31 cellular contexts compared by ENCODE assay signal in the genomic region with DNA sequence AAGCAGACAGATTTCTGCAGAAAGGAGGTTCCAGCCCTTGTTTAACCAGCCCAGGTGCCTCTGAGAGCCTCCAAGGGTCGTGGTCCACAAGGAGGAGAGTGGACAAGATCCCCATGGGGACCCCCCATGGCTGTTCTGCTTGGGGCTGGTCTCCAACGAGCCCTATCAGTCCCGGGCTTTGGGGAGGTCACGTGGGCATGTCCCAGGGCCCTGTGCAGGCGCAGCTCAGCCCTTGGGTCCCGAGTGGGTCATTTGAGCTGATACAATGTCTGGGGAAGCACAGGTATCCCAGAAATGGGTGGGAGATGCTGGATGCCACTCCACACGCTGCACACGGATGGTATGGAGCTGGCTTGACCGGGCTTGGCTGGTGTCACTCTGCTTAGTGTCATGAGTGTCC. TPM values are rescaled to one million over a fixed set of nuclear protein-coding genes. Genes with fewer than 3 reads are reported as not detected.
"Had no signal": no experiment of that assay in that cellular context is flagged by ENCODE, and none has a peak within 500 bp of the region (broad histone marks: within the 10 kb centered on the region; RNA-seq: fewer than 3 reads in every experiment).

No MANE protein-coding gene starts in this region.

- ATAC-seq: activated CD4-positive, CD25-positive, alpha-beta regulatory T cell treated with anti-CD3 and anti-CD28 coated beads, Interleukin-2, amount 50 U/mL, for 24 hours; activated CD8-positive, alpha-beta memory T cell treated with anti-CD3 and anti-CD28 coated beads, Interleukin-2, amount 10 ng/mL, durations not matched to agents 7 days and 5 days; activated CD8-positive, alpha-beta T cell treated with anti-CD3 and anti-CD28 coated beads, Interleukin-2, amount 10 ng/mL, durations not matched to agents 7 days and 5 days; activated naive CD4-positive, alpha-beta T cell treated with anti-CD3 and anti-CD28 coated beads, Interleukin-2, amount 50 U/mL, for 72 hours; gastroesophageal sphincter had no signal

- H3K36me3 ChIP-seq: ascending aorta, breast epithelium, cardiac muscle cell, colonic mucosa, esophagus squamous epithelium, gastroesophageal sphincter had no signal

- H3K9me3 ChIP-seq: ascending aorta, colonic mucosa had no signal

- H3K27me3 ChIP-seq: ascending aorta, cardiac muscle cell, colonic mucosa had no signal

- H3K27ac ChIP-seq: ascending aorta, breast epithelium, cardiac muscle cell, colonic mucosa, epithelial cell of prostate, esophagus squamous epithelium, gastroesophageal sphincter, VCaP had no signal

- FAIRE-seq: endometrium, endothelial cell of umbilical vein had no signal

- DNase-seq: activated B cell treated with CpG ODN at 0.5 μM for 24 hours; activated CD4-positive, alpha-beta memory T cell treated with anti-CD3 and anti-CD28 coated beads for 36 hours; activated CD4-positive, alpha-beta T cell treated with anti-CD3 and anti-CD28 coated beads, Interleukin-2, amount 10 ng/mL, durations not matched to agents 24 days and 14 days; activated CD8-positive, alpha-beta memory T cell treated with anti-CD3 and anti-CD28 coated beads, Interleukin-2, amount 10 ng/mL, durations not matched to agents 7 days and 5 days; activated CD8-positive, alpha-beta memory T cell treated with anti-CD3 and anti-CD28 coated beads, Interleukin-2, amount 50 U/mL, for 4 hours; activated CD8-positive, alpha-beta T cell treated with anti-CD3 and anti-CD28 coated beads, Interleukin-2, amount 10 ng/mL, durations not matched to agents 7 days and 5 days; activated gamma-delta T cell; activated naive CD4-positive, alpha-beta T cell; activated naive CD4-positive, alpha-beta T cell treated with anti-CD3 and anti-CD28 coated beads, Interleukin-2, amount 10 ng/mL, durations not matched to agents 7 days and 5 days; activated naive CD8-positive, alpha-beta T cell treated with anti-CD3 and anti-CD28 coated beads, Interleukin-2, amount 10 ng/mL, durations not matched to agents 7 days and 5 days; activated T-cell treated with anti-CD3 and anti-CD28 coated beads, Interleukin-2, amount 50 U/mL, for 1 hour; activated T-cell treated with anti-CD3 and anti-CD28 coated beads, Interleukin-2, amount 50 U/mL, for 48 hours; central memory CD4-positive, alpha-beta T cell; cerebellar nuclear complex; colonic mucosa; effector CD8-positive, alpha-beta T cell; esophagus squamous epithelium; foreskin melanocyte; head of caudate nucleus; T-helper 2 cell had no signal

- H3K4me1 ChIP-seq: ascending aorta, breast epithelium, colonic mucosa, esophagus squamous epithelium, gastroesophageal sphincter had no signal

- H3K4me3 ChIP-seq: ascending aorta, breast epithelium, cardiac muscle cell, colonic mucosa, esophagus squamous epithelium, gastroesophageal sphincter had no signal

RNA-seq across cellular contexts. Expression of gene NPTX2, which starts 57.8 kb away (rescaled TPM):
- total RNA-seq: activated B cell treated with CpG ODN at 0.5 μM for 24 hours; activated CD4-positive, alpha-beta memory T cell treated with anti-CD3 and anti-CD28 coated beads for 36 hours; activated CD4-positive, alpha-beta T cell treated with anti-CD3 and anti-CD28 coated beads, Interleukin-2, amount 10 ng/mL, durations not matched to agents 24 days and 14 days; activated CD8-positive, alpha-beta memory T cell treated with anti-CD3 and anti-CD28 coated beads, Interleukin-2, amount 10 ng/mL, durations not matched to agents 7 days and 5 days; activated CD8-positive, alpha-beta T cell treated with anti-CD3 and anti-CD28 coated beads, Interleukin-2, amount 10 ng/mL, durations not matched to agents 7 days and 5 days; activated naive CD4-positive, alpha-beta T cell treated with anti-CD3 and anti-CD28 coated beads, Interleukin-2, amount 50 U/mL, for 72 hours; activated naive CD8-positive, alpha-beta T cell treated with anti-CD3 and anti-CD28 coated beads, Interleukin-2, amount 10 ng/mL, durations not matched to agents 7 days and 5 days; cardiac muscle cell; T-helper 1 cell treated with Interleukin-12 subunit alpha and Interleukin-12 subunit beta and Interleukin-4 antibody, amounts not matched to agents 30 ng/mL and 1 ng/mL, for 36 hours had no signal
- polyA plus RNA-seq: cardiac muscle cell had no signal
